19 cellular contexts compared by ENCODE assay signal in the genomic region with DNA sequence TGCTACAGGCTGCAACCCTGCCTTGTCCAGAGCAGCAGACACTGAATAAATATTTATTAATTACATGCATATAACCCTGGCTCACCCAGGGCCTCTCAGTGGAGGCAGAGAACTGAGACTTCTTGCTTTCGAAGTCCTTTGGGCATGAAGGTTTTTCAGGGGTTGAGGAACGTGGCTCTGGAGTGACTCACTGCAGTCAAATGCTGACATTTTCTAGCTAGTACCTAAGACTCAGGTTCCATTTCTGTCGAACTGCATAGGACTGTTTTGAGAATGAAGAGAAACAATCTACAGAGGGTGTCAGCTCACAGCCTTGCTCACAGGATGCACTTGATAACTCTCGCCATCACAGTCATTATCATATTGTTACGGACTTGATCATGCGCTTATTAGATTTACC.
DNase-seq lines count a peak whose midpoint lies in the region; ATAC-seq and TF ChIP-seq lines count a peak whose summit lies in the region.
"Had no signal": no experiment of that assay in that cellular context is flagged by ENCODE, and none has a peak within 500 bp of the region (broad histone marks: within the 10 kb centered on the region; RNA-seq: fewer than 3 reads in every experiment).

No MANE protein-coding gene starts in this region.

- CTCF ChIA-PET in A673 (lab: Charles Lee), result no interaction called here
- CTCF ChIA-PET in PC-3 (lab: Charles Lee), result no interaction called here
- CTCF ChIA-PET in MCF 10A (lab: Yijun Ruan, JAX), result no interaction called here

- H3K4me3 Mint-ChIP-seq in MCF 10A (ENCODE audit: unreplicated experiment), result no peak overlapping the region

- H3K9ac ChIP-seq in PC-3 (ENCODE audit: low read length), result no peak overlapping the region
- H3K9ac ChIP-seq: KMS-11 had no signal

- H3K36me3 ChIP-seq in A673 (ENCODE audit: insufficient read depth, low read length, poor library complexity, severe bottlenecking), result peaks cover 49% of the 10 kb centered on the region
- H3K36me3 ChIP-seq in PC-3 (ENCODE audit: low read depth, low read length), result peaks cover 33% of the 10 kb centered on the region
- peaks cover 59% of the 10 kb centered on the region for H3K36me3 ChIP-seq in osteoblast (ENCODE audit: insufficient read depth, low read length)

- no peaks in the 10 kb centered on the region for H3K27me3 Mint-ChIP-seq in MCF 10A (ENCODE audit: insufficient read depth, unreplicated experiment)

- DNase-seq in A673 (ENCODE audit: low spot score) (no peak), PC-3 (peak; percentile 40), MCF 10A (ENCODE audit: unreplicated experiment) (peak; percentile 29), osteoblast (ENCODE audit: insufficient read length, low spot score, missing footprints) (no peak), foreskin melanocyte (no peak), NCI-H2227 treated with DMSO at 0.1 percent for 48 hours (lab: John Stamatoyannopoulos, UW) (no peak), A172 (ENCODE audit: low spot score) (no peak)
- DNase-seq: C1 segment of cervical spinal cord; DMS 273 treated with DMSO at 0.1 percent for 48 hours; GF-D8; GOT3; MG63; NCI-H1092; NCI-H146; NCI-H526; NK-92 treated with Interleukin-12 subunit alpha and Interleukin-12 subunit beta, amount 100 ng/mL, for 24 hours had no signal

- H2AFZ ChIP-seq in PC-3 (ENCODE audit: low read length) (no peak overlapping the region), osteoblast (ENCODE audit: low read length) (no peak overlapping the region)

- H3K4me1 Mint-ChIP-seq in MCF 10A (ENCODE audit: insufficient read depth, unreplicated experiment), result peaks cover 18% of the 10 kb centered on the region

- H3K4me2 ChIP-seq in PC-3 (ENCODE audit: low read length), result no peak overlapping the region
- H3K4me2 ChIP-seq in osteoblast (ENCODE audit: insufficient read depth, low read length), result no peak overlapping the region
- H3K4me2 ChIP-seq: KMS-11 had no signal

- H3K4me3 ChIP-seq in A673 (ENCODE audit: low read depth, low read length, poor library complexity, severe bottlenecking), result no peak overlapping the region
- H3K4me3 ChIP-seq in PC-3 (ENCODE audit: low read length), result no peak overlapping the region
- no peak overlapping the region for H3K4me3 ChIP-seq in osteoblast (ENCODE audit: insufficient read depth, low read length)
- H3K4me3 ChIP-seq: MG63, SJSA1 had no signal

- H3F3A ChIP-seq in PC-3 (ENCODE audit: low read length, unreplicated experiment), result no peaks in the 10 kb centered on the region

- H3K79me2 ChIP-seq in PC-3 (ENCODE audit: low read length), result peaks cover 19% of the 10 kb centered on the region
- peaks cover 29% of the 10 kb centered on the region for H3K79me2 ChIP-seq in osteoblast (ENCODE audit: insufficient read depth, low read length)

- H4K20me1 ChIP-seq in PC-3 (ENCODE audit: low read length) (no peaks in the 10 kb centered on the region), osteoblast (ENCODE audit: insufficient read depth, low read length) (peaks cover 3% of the 10 kb centered on the region)

- H3K4me1 ChIP-seq in A673 (ENCODE audit: insufficient read depth, low read length, poor library complexity, severe bottlenecking), result peaks cover 7% of the 10 kb centered on the region
- peaks cover 56% of the 10 kb centered on the region for H3K4me1 ChIP-seq in PC-3 (ENCODE audit: insufficient read depth, low read length)
- peaks cover 17% of the 10 kb centered on the region for H3K4me1 ChIP-seq in osteoblast (ENCODE audit: insufficient read depth, low read length)

- peak overlapping the region; percentile 50 for H3K27ac ChIP-seq in A673 (ENCODE audit: low read depth, low read length, poor library complexity, severe bottlenecking)
- peak overlapping the region; percentile 8 for H3K27ac ChIP-seq in PC-3 (ENCODE audit: low read length)
- peak overlapping the region; percentile 23 for H3K27ac ChIP-seq in osteoblast (ENCODE audit: low read depth, low read length)
- H3K27ac ChIP-seq: KMS-11, SJSA1 had no signal

- TF ChIP-seq CTCF in A673 (conservative IDR thresholded peaks at IDR 0.05; ENCODE audit: low read depth, low read length) (no peak), PC-3 (conservative IDR thresholded peaks at IDR 0.05; ENCODE audit: low read depth, low read length) (no peak), MCF 10A (IDR thresholded peaks at IDR 0.05; ENCODE audit: unreplicated experiment) (no peak), osteoblast (IDR thresholded peaks at IDR 0.05; ENCODE audit: extremely low read depth, low read depth, low read length) (no peak)

- H3K9me3 ChIP-seq in A673 (ENCODE audit: low read depth, low read length, poor library complexity, severe bottlenecking) (no peaks in the 10 kb centered on the region), PC-3 (ENCODE audit: low read length) (no peaks in the 10 kb centered on the region), osteoblast (ENCODE audit: low read depth, low read length) (no peaks in the 10 kb centered on the region)
- H3K9me3 ChIP-seq: MG63, SJSA1 had no signal

- peaks cover 47% of the 10 kb centered on the region for H3K36me3 Mint-ChIP-seq in MCF 10A (ENCODE audit: insufficient read depth, unreplicated experiment)

- ATAC-seq in PC-3 (no peak), GM18502 (IDR thresholded peaks at IDR 0.05; ENCODE audit: poor library complexity, unreplicated experiment) (no peak)

- BruUV-seq in A673 (replicated peaks; lab: Mats Ljungman, UMichigan) (no TSS peak), PC-3 (replicated peaks; lab: Mats Ljungman, UMichigan) (no TSS peak), MCF 10A (replicated peaks; lab: Mats Ljungman, UMichigan) (no TSS peak)

- POLR2A ChIA-PET in A673 (lab: Charles Lee; ENCODE audit: low non-redundant PET), result no interaction called here
- POLR2A ChIA-PET in PC-3 (lab: Charles Lee; ENCODE audit: unreplicated experiment), result no interaction called here
- POLR2A ChIA-PET in MCF 10A (lab: Yijun Ruan, JAX), result interaction anchor here (0.7 to 2.7 kb wide), 9 partner anchors 44 to 252 kb away, joined by 3 to 15 read pairs (median 5); a partner anchor contains a TSS

- no peaks in the 10 kb centered on the region for H3K9me2 ChIP-seq in PC-3 (replicated peaks; ENCODE audit: low read length)

- intact Hi-C loops in A673 (cut with micrococcal nuclease; ENCODE audit: unreplicated experiment), result no loop called here
- intact Hi-C loops in PC-3 (cut with micrococcal nuclease), result no loop called here
- intact Hi-C loops in MCF 10A (cut with micrococcal nuclease), result loop anchor here (5.0 kb wide), 1 partner anchor 122 kb away; no protein-coding TSS in a partner anchor

- H3K27me3 ChIP-seq in A673 (replicated peaks; ENCODE audit: insufficient read depth, low read depth, low read length, poor library complexity) (no peaks in the 10 kb centered on the region), PC-3 (ENCODE audit: low read length) (no peaks in the 10 kb centered on the region), osteoblast (ENCODE audit: insufficient read depth, low read length) (no peaks in the 10 kb centered on the region)
- H3K27me3 ChIP-seq: MG63, SJSA1 had no signal

- no peak overlapping the region for H3K27ac Mint-ChIP-seq in MCF 10A (ENCODE audit: low read depth, unreplicated experiment)

- no peaks in the 10 kb centered on the region for H3K9me3 Mint-ChIP-seq in MCF 10A (ENCODE audit: unreplicated experiment)

Comparison
In these comparisons a context has a peak if more than half of its experiments do, and no peak if none do; other contexts are left out.
1. DNase-seq: peak in PC-3 (single experiment) and MCF 10A (single experiment); none in A673 (single experiment), osteoblast (single experiment), foreskin melanocyte (single experiment), NCI-H2227 treated with DMSO at 0.1 percent for 48 hours (single experiment) and A172 (single experiment).
2. Peak in every context shown above with its lines, with median percentiles within 50 percentile points of each other: H3K27ac ChIP-seq.